ENCODE assay signal across 8 cellular contexts in genomic region chr14:60183724-60184596, GRCh38. TPM values are rescaled to one million over a fixed set of nuclear protein-coding genes. Genes with fewer than 3 reads are reported as not detected.
DNase-seq lines count a peak whose midpoint lies in the region; ATAC-seq and TF ChIP-seq lines count a peak whose summit lies in the region.

No MANE protein-coding gene starts in this region.

- H3K9me3 Mint-ChIP-seq in naive thymus-derived CD8-positive, alpha-beta T cell = peaks cover 0 to 23% (median 2%) of the 10 kb centered on the region in 9 donors

- H3K27me3 Mint-ChIP-seq in T-helper 17 cell = peaks cover 6% of the 10 kb centered on the region
- H3K27me3 Mint-ChIP-seq in naive thymus-derived CD8-positive, alpha-beta T cell = no peaks in the 10 kb centered on the region

- H3K4me3 Mint-ChIP-seq in T-helper 17 cell = peak overlapping the region; percentile 79
- H3K4me3 Mint-ChIP-seq in naive thymus-derived CD8-positive, alpha-beta T cell = peak overlapping the region; percentile 71 to 88 (median 83)

- H3K27ac Mint-ChIP-seq in T-helper 17 cell = peak overlapping the region; percentile 91
- H3K27ac Mint-ChIP-seq in naive thymus-derived CD8-positive, alpha-beta T cell = peak overlapping the region; percentile 41 to 93 (median 91)

- peak; percentile 42 for DNase-seq in A172 (ENCODE audit: low spot score)
- DNase-seq in NCI-H1930 (lab: John Stamatoyannopoulos, UW) = peak; percentile 27 to 38
- DNase-seq in T-helper 17 cell = no peak
- peak; percentile 76 to 84 for DNase-seq in erythroblast (lab: John Stamatoyannopoulos, UW)
- peak in 7 of 10 donors; percentile 23 to 81 (median 68) for DNase-seq in naive thymus-derived CD8-positive, alpha-beta T cell
- no peak for DNase-seq in iPS-NIHi7 (ENCODE audit: extremely low spot score)

- no peak for TF ChIP-seq POLR2A in erythroblast (IDR thresholded peaks at IDR 0.05; ENCODE audit: low read length)

- POLR2A ChIA-PET in naive thymus-derived CD8-positive, alpha-beta T cell (lab: Charles Lee) = interaction anchor here (0.7 to 2.8 kb wide), 6 partner anchors 19 to 220 kb away, joined by 3 to 16 read pairs (median 4); partner anchors contain the start of genes DHRS7 and PPM1A

- peaks cover 3% of the 10 kb centered on the region for H3K4me1 Mint-ChIP-seq in T-helper 17 cell
- H3K4me1 Mint-ChIP-seq in naive thymus-derived CD8-positive, alpha-beta T cell = peaks cover 4 to 15% (median 11%) of the 10 kb centered on the region in 4 donors

- ATAC-seq in HG02678 (IDR thresholded peaks at IDR 0.05; ENCODE audit: unreplicated experiment) = peak; percentile 51
- peak; percentile 79 for ATAC-seq in T-helper 17 cell
- ATAC-seq in naive thymus-derived CD8-positive, alpha-beta T cell = peak; percentile 81 to 82

- H3K36me3 Mint-ChIP-seq in T-helper 17 cell (ENCODE audit: low read depth) = no peaks in the 10 kb centered on the region
- peaks cover 0 to 13% (median 2%) of the 10 kb centered on the region in 3 donors for H3K36me3 Mint-ChIP-seq in naive thymus-derived CD8-positive, alpha-beta T cell

- no peaks in the 10 kb centered on the region for H3K9me3 ChIP-seq in T-helper 17 cell (ENCODE audit: control insufficient read depth, low read length, poor library complexity, severe bottlenecking)

- H3K4me3 ChIP-seq in GM08714 (ENCODE audit: low read length) = peak overlapping the region; percentile 50; the same call in 1 of the 2 replicates

RNA-seq across cellular contexts. Expression of gene DHRS7, which starts 18.8 kb away (rescaled TPM):
- total RNA-seq in A172 (2014; rRNA removed; shearing (Covaris generic)) = 62.7 and 69.9 TPM in 2 replicates
- 10 to 100 TPM; 44.8 to 48.0 TPM for total RNA-seq in T-helper 17 cell
- 10 to 100 TPM; 70.4 to 71.1 TPM for total RNA-seq in naive thymus-derived CD8-positive, alpha-beta T cell
- polyA plus RNA-seq in naive thymus-derived CD8-positive, alpha-beta T cell = 100 to 1,000 TPM; 163 to 212 (median 167) TPM

Comparison
In these comparisons a context has a peak if more than half of its experiments do, and no peak if none do; other contexts are left out.
1. DNase-seq: peak in A172 (single experiment), NCI-H1930 (2 of 2), erythroblast (2 of 2) and naive thymus-derived CD8-positive, alpha-beta T cell (7 of 10); none in T-helper 17 cell (0 of 3) and iPS-NIHi7 (single experiment).
2. Peak in every context shown above with its lines, with median percentiles within 50 percentile points of each other: ATAC-seq.